ENCODE assay signal across 16 cellular contexts in genomic region chr18:9986156-9986930, GRCh38.
DNase-seq lines count a peak whose midpoint lies in the region; ATAC-seq and TF ChIP-seq lines count a peak whose summit lies in the region.
"Had no signal": no experiment of that assay in that cellular context is flagged by ENCODE, and none has a peak within 500 bp of the region (broad histone marks: within the 10 kb centered on the region; RNA-seq: fewer than 3 reads in every experiment).

No MANE protein-coding gene starts in this region.

- H4K91ac ChIP-seq in trophoblast cell (ENCODE audit: low read depth, low read length) = no peak overlapping the region

- H3K36me3 Mint-ChIP-seq in CD4-positive, alpha-beta memory T cell = no peaks in the 10 kb centered on the region
- H3K36me3 Mint-ChIP-seq: CD8-positive, alpha-beta memory T cell had no signal

- H2BK12ac ChIP-seq in trophoblast cell (ENCODE audit: low read length) = no peak overlapping the region

- peaks cover 0 to 2% (median 0%) of the 10 kb centered on the region in 8 donors for H3K9me3 Mint-ChIP-seq in CD4-positive, alpha-beta memory T cell
- H3K9me3 Mint-ChIP-seq: CD8-positive, alpha-beta memory T cell; HFFc6 had no signal

- peaks cover 5 to 15% of the 10 kb centered on the region in 2 donors for H3K27me3 Mint-ChIP-seq in CD4-positive, alpha-beta memory T cell

- H3K23ac ChIP-seq in trophoblast cell (ENCODE audit: low read length) = no peak overlapping the region

- WGBS in lung, 2 donors = 85 to 88% methylated on average over 17 of the region's 17 CpGs
- no CpG with 5 or more reads among the region's 17 CpGs for WGBS in trophoblast cell (ENCODE audit: extremely low coverage, insufficient coverage, insufficient read length)

- no peak overlapping the region for H3K4me3 Mint-ChIP-seq in CD4-positive, alpha-beta memory T cell
- H3K4me3 Mint-ChIP-seq: CD14-positive monocyte; CD8-positive, alpha-beta memory T cell; HFFc6 had no signal

- H3K4me1 ChIP-seq in lung (ENCODE audit: control insufficient read depth in 2 of 2, insufficient read depth in 2 of 2, low read length in 2 of 2) = peaks cover 0 to 4% of the 10 kb centered on the region in 2 donors
- H3K4me1 ChIP-seq in trophoblast cell (ENCODE audit: control insufficient read depth in 1 of 2, insufficient read depth in 2 of 2, low read length in 2 of 2) = no peaks in the 10 kb centered on the region
- no peaks in the 10 kb centered on the region for H3K4me1 ChIP-seq in CD4-positive, alpha-beta memory T cell (ENCODE audit: insufficient read depth, low read length)
- peaks cover 0 to 5% of the 10 kb centered on the region in 2 donors for H3K4me1 ChIP-seq in uterus
- H3K4me1 ChIP-seq: Caco-2 had no signal

- no peaks in the 10 kb centered on the region for H3K27me3 ChIP-seq in lung (ENCODE audit: control insufficient read depth, insufficient read depth)
- H3K27me3 ChIP-seq in trophoblast cell (ENCODE audit: insufficient read depth, low read length) = no peaks in the 10 kb centered on the region
- no peaks in the 10 kb centered on the region for H3K27me3 ChIP-seq in CD4-positive, alpha-beta memory T cell (ENCODE audit: insufficient read depth, low read length)
- H3K27me3 ChIP-seq in uterus = no peaks in the 10 kb centered on the region

- no peak overlapping the region for H3K4ac ChIP-seq in trophoblast cell (ENCODE audit: low read depth, low read length)

- H2BK120ac ChIP-seq in trophoblast cell (ENCODE audit: insufficient read depth, low read length, poor library complexity) = no peak overlapping the region

- POLR2A ChIA-PET in CD4-positive, alpha-beta memory T cell (lab: Charles Lee; ENCODE audit: partially characterized antibody) = no interaction called here

- no peaks in the 10 kb centered on the region for H3K79me1 ChIP-seq in trophoblast cell (ENCODE audit: low read length)

- H3K27ac Mint-ChIP-seq in CD4-positive, alpha-beta memory T cell = no peak overlapping the region
- H3K27ac Mint-ChIP-seq: CD8-positive, alpha-beta memory T cell; HFFc6 had no signal

- H3K36me3 ChIP-seq in lung (ENCODE audit: control insufficient read depth in 2 of 2, insufficient read depth in 2 of 2, low read length in 2 of 2) = no peaks in the 10 kb centered on the region
- H3K36me3 ChIP-seq in trophoblast cell (ENCODE audit: control insufficient read depth in 1 of 2, insufficient read depth in 2 of 2, low read length in 2 of 2) = no peaks in the 10 kb centered on the region
- no peaks in the 10 kb centered on the region for H3K36me3 ChIP-seq in CD4-positive, alpha-beta memory T cell (ENCODE audit: insufficient read depth, low read length)
- no peaks in the 10 kb centered on the region for H3K36me3 ChIP-seq in uterus

- no peak overlapping the region for H4K12ac ChIP-seq in trophoblast cell (ENCODE audit: low read depth, low read length)

- CTCF ChIA-PET in CD4-positive, alpha-beta memory T cell (lab: Charles Lee; ENCODE audit: partially characterized antibody) = no interaction called here

- H3K18ac ChIP-seq in trophoblast cell (ENCODE audit: low read length) = no peak overlapping the region

- H3K9ac ChIP-seq in trophoblast cell (ENCODE audit: low read length) = no peak overlapping the region

- ATAC-seq in lung (ENCODE audit: insufficient read depth, low FRiP score) = no peak

- H3K27ac ChIP-seq in lung (ENCODE audit: low read depth in 1 of 2, low read length in 1 of 2) = no peak overlapping the region
- H3K27ac ChIP-seq in trophoblast cell (ENCODE audit: low read depth, low read length) = no peak overlapping the region
- no peak overlapping the region for H3K27ac ChIP-seq in CD4-positive, alpha-beta memory T cell (ENCODE audit: low read depth, low read length)
- no peak overlapping the region for H3K27ac ChIP-seq in uterus
- H3K27ac ChIP-seq: 22Rv1 had no signal

- H3K79me2 ChIP-seq in trophoblast cell (ENCODE audit: control insufficient read depth, insufficient read depth, low read length, poor library complexity) = no peaks in the 10 kb centered on the region

- DNase-seq in NCI-H146 (lab: John Stamatoyannopoulos, UW) (peak; percentile 43), NCI-H146 treated with DMSO at 0.1 percent for 48 hours (lab: John Stamatoyannopoulos, UW; ENCODE audit: unreplicated experiment) (no peak), ecto neural progenitor cell (ENCODE audit: low spot score) (peak; percentile 27), lung (ENCODE audit: low spot score) (peak; percentile 26), trophoblast cell (peak; percentile 87 to 90), DMS 273 (lab: John Stamatoyannopoulos, UW; ENCODE audit: unreplicated experiment) (no peak), uterus (no peak)
- no peak for DNase-seq in CD4-positive, alpha-beta memory T cell
- DNase-seq: Caco-2; CD8-positive, alpha-beta memory T cell; DMS53; GF-D8; HCEC 1CT; HFFc6 had no signal

- no peak for TF ChIP-seq POLR2A in uterus (IDR thresholded peaks at IDR 0.05)

- H3K4me2 ChIP-seq in trophoblast cell (ENCODE audit: low read length) = no peak overlapping the region

- no peak overlapping the region for H4K8ac ChIP-seq in trophoblast cell (ENCODE audit: low read depth, low read length)

- H3K14ac ChIP-seq in trophoblast cell (ENCODE audit: low read length) = no peak overlapping the region

- H3K9me3 ChIP-seq in lung (ENCODE audit: control insufficient read depth in 2 of 2, insufficient read depth in 1 of 2, low read length in 1 of 2) (no peaks in the 10 kb centered on the region), trophoblast cell (ENCODE audit: insufficient read depth, low read depth, low read length) (peaks cover 5% of the 10 kb centered on the region), uterus (no peaks in the 10 kb centered on the region)
- no peaks in the 10 kb centered on the region for H3K9me3 ChIP-seq in CD4-positive, alpha-beta memory T cell (ENCODE audit: control insufficient read depth in 1 of 2, low read length in 2 of 2)

- no peak overlapping the region for H2AK5ac ChIP-seq in trophoblast cell (ENCODE audit: low read length)

- no peak overlapping the region for H2AFZ ChIP-seq in trophoblast cell (ENCODE audit: insufficient read depth, low read length, poor library complexity)

- no peaks in the 10 kb centered on the region for H3K4me1 Mint-ChIP-seq in CD4-positive, alpha-beta memory T cell
- H3K4me1 Mint-ChIP-seq: CD8-positive, alpha-beta memory T cell had no signal

- TF ChIP-seq CTCF in lung (IDR thresholded peaks at IDR 0.05; ENCODE audit: control extremely low read depth, extremely low read depth) = no peak
- TF ChIP-seq CTCF in uterus (IDR thresholded peaks at IDR 0.05) = no peak

- no peak overlapping the region for H3K4me3 ChIP-seq in lung
- no peak overlapping the region for H3K4me3 ChIP-seq in trophoblast cell (ENCODE audit: low read depth, low read length)
- H3K4me3 ChIP-seq in CD4-positive, alpha-beta memory T cell (ENCODE audit: low read length in 2 of 2) = no peak overlapping the region
- H3K4me3 ChIP-seq in uterus = no peak overlapping the region

- H2BK5ac ChIP-seq in trophoblast cell (ENCODE audit: low read depth, low read length, poor library complexity) = no peak overlapping the region

- intact Hi-C loops in CD4-positive, alpha-beta memory T cell (cut with micrococcal nuclease) = no loop called here
- intact Hi-C loops in uterus (cut with DNase I; ENCODE audit: low total_unique reads) = no loop called here

Comparison
In these comparisons a context has a peak if more than half of its experiments do, and no peak if none do; other contexts are left out.
1. DNase-seq: peak in NCI-H146 (single experiment), ecto neural progenitor cell (single experiment), lung (single experiment) and trophoblast cell (2 of 2); none in NCI-H146 treated with DMSO at 0.1 percent for 48 hours (single experiment), CD4-positive, alpha-beta memory T cell (0 of 5), DMS 273 (single experiment) and uterus (0 of 2).